ENCODE assay signal across 8 cellular contexts in the genomic region with DNA sequence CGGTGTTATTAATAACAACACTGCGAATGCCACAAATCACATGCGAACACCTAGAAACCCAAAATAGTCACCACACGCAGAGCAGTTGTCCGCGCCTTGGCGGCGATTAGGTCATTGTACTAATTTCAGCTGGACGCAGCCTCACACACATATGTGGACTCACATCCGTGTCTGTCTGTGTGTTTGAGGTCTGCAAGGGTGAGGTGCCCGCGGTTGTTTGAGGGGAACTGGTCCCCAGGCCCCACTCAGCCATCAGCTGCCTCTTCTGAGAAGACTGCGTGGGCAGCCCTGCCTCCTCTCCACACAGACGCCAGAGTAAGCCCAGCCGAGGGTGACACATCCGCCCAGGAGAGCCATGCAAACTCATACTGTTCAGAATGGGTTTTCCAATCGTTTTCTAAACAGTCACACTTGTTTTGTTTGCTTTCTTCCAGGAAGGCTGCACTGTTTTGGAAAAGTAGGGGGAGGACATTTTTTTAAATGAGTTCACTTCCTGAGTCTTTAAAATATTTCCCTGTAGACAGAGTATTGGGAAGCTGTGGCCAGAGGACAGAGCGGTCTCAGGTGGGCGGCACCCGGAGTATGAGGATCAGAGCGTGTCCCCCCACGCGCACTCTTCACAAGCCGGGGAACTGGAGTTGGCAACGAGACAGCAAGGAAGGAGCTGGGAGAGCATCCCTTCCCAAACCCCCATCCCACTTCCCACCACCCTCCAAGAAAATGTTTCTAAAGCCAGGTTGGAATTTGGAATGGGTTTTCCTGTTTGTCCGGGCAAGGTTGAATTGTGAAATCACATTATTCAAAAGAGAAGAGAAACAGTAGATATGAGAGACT. TPM values are rescaled to one million over a fixed set of nuclear protein-coding genes. Genes with fewer than 3 reads are reported as not detected.
DNase-seq lines count a peak whose midpoint lies in the region; ATAC-seq, FAIRE-seq and TF ChIP-seq lines count a peak whose summit lies in the region.

No MANE protein-coding gene starts in this region.

- ATAC-seq in HG03064 (IDR thresholded peaks at IDR 0.05; ENCODE audit: low read depth, unreplicated experiment), result peak; percentile 53

- H3K36me3 ChIP-seq in SJSA1, result no peaks in the 10 kb centered on the region
- H3K36me3 ChIP-seq in kidney (ENCODE audit: control insufficient read depth in 1 of 2, insufficient read depth in 2 of 2, low read length in 2 of 2), result no peaks in the 10 kb centered on the region
- no peaks in the 10 kb centered on the region for H3K36me3 ChIP-seq in A673 (ENCODE audit: insufficient read depth, low read length, poor library complexity, severe bottlenecking)

- intact Hi-C loops in kidney (cut with DNase I), result loop anchor here (5.0 to 10.0 kb wide), 2 partner anchors 101 to 158 kb away; no protein-coding TSS in a partner anchor
- intact Hi-C loops in A673 (cut with micrococcal nuclease; ENCODE audit: unreplicated experiment), result no loop called here

- DNase-seq in SHP77 (lab: John Stamatoyannopoulos, UW) (peak; percentile 41 to 69), SHP77 treated with DMSO at 0.1 percent for 48 hours (lab: John Stamatoyannopoulos, UW) (no peak), SJSA1 (ENCODE audit: low read depth in 1 of 2, low spot score in 2 of 2) (peak; percentile 91 to 94), amniotic epithelial cell (ENCODE audit: low read depth) (peak; percentile 90), kidney (peak; percentile 93), A673 (ENCODE audit: low spot score) (no peak)
- peak; percentile 74 to 81 for DNase-seq in stimulated activated CD4-positive, alpha-beta T cell treated with anti-CD3 and anti-CD28 coated beads, Interleukin-15, amount 100 ng/mL, for 48 hours (ENCODE audit: low read depth in 2 of 2)

- TF ChIP-seq CTCF in kidney (IDR thresholded peaks at IDR 0.05; ENCODE audit: borderline replicate concordance, extremely low read depth, insufficient read depth) (no peak), A673 (conservative IDR thresholded peaks at IDR 0.05; ENCODE audit: low read depth, low read length) (no peak)

- no TSS peak for BruUV-seq in A673 (replicated peaks; lab: Mats Ljungman, UMichigan)

- POLR2A ChIA-PET in A673 (lab: Charles Lee; ENCODE audit: low non-redundant PET), result no interaction called here

- peak overlapping the region; percentile 35 to 74 for H3K9ac ChIP-seq in kidney (ENCODE audit: low read length in 2 of 2)

- H3K4me1 ChIP-seq in SJSA1 (replicated peaks) (peaks cover 37% of the 10 kb centered on the region), kidney (ENCODE audit: control insufficient read depth in 1 of 2, insufficient read depth in 1 of 2, low read depth in 1 of 2, low read length in 2 of 2) (peaks cover 60 to 71% of the 10 kb centered on the region in 2 donors), A673 (ENCODE audit: insufficient read depth, low read length, poor library complexity, severe bottlenecking) (no peaks in the 10 kb centered on the region)

- H3K9me3 ChIP-seq in SJSA1 (replicated peaks) (0 out of 2 replicates have a peak, but pooled peaks cover 4% of the 10 kb centered on the region), kidney (ENCODE audit: control insufficient read depth in 1 of 2, low read length in 2 of 2) (no peaks in the 10 kb centered on the region), A673 (ENCODE audit: low read depth, low read length, poor library complexity, severe bottlenecking) (no peaks in the 10 kb centered on the region)

- no peak for FAIRE-seq in kidney (lab: Jason Lieb, UNC)

- H3K27me3 ChIP-seq in SJSA1 (replicated peaks) (no peaks in the 10 kb centered on the region), A673 (replicated peaks; ENCODE audit: insufficient read depth, low read depth, low read length, poor library complexity) (no peaks in the 10 kb centered on the region)

- H3K27ac ChIP-seq in SJSA1 (peak overlapping the region; percentile 95), kidney (ENCODE audit: low read depth in 2 of 2, low read length in 2 of 2) (peak overlapping the region; percentile 84 to 97), A673 (ENCODE audit: low read depth, low read length, poor library complexity, severe bottlenecking) (no peak overlapping the region)

- CTCF ChIA-PET in A673 (lab: Charles Lee), result no interaction called here

- H3K4me3 ChIP-seq in SJSA1 (peak overlapping the region; percentile 9), kidney (ENCODE audit: low read length in 2 of 2) (peak overlapping the region in 1 of 2 donors; percentile 11), A673 (ENCODE audit: low read depth, low read length, poor library complexity, severe bottlenecking) (no peak overlapping the region)

RNA-seq across cellular contexts. Expression of a gene that starts 53.3 kb away (rescaled TPM):
- 65.5 and 78.0 TPM in 2 replicates for total RNA-seq in SJSA1 (2014; rRNA removed; shearing (Covaris generic))
- total RNA-seq in kidney (102 TPM), A673 (2021) (72.6 and 74.0 TPM in 2 replicates)
- polyA plus RNA-seq in kidney (ENCODE audit: insufficient read depth, low read depth, low replicate concordance), result 96.4 TPM

Comparison
In these comparisons a context has a peak if more than half of its experiments do, and no peak if none do; other contexts are left out.
1. DNase-seq: peak in SHP77 (2 of 2), SJSA1 (2 of 2), amniotic epithelial cell (single experiment), kidney (single experiment) and stimulated activated CD4-positive, alpha-beta T cell treated with anti-CD3 and anti-CD28 coated beads, Interleukin-15, amount 100 ng/mL, for 48 hours (2 of 2); none in SHP77 treated with DMSO at 0.1 percent for 48 hours (single experiment) and A673 (single experiment).